In the genomic region with DNA sequence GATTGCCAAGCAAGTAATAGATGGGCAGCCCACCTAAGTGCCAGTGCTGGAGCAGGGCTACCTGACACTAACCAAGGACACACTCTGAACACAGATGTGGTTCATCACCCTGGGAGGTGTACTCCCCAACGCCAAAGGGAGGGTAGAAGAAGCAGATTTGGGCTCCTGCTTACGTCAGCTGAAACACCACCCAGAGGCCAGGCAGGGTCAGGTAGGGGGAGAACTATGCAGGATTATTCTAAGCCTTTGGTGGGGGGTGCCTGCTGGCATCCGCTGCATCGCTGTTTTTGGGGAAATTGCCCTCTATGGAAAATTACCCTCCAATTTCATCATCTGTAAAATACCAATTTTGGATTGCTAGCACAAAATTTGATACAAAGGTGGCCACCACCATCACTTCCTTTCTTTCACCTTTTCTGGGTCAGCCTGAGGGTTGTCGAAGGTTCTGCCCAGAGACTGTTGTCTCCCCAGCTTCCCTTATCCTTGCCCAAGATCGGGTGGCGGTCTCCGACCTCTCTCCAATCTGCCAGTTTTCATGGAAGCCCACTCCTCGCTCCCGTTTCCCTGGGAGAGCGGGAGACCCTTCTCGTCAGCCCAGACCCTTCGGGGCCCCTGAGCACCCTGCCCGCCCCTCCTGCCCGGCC, we compare ENCODE assay signal across 9 cellular contexts. TPM values are rescaled to one million over a fixed set of nuclear protein-coding genes. Genes with fewer than 3 reads are reported as not detected.
DNase-seq lines count a peak whose midpoint lies in the region; ATAC-seq and TF ChIP-seq lines count a peak whose summit lies in the region.
"Had no signal": no experiment of that assay in that cellular context is flagged by ENCODE, and none has a peak within 500 bp of the region (broad histone marks: within the 10 kb centered on the region; RNA-seq: fewer than 3 reads in every experiment).

No MANE protein-coding gene starts in this region.

- H3K4me3 Mint-ChIP-seq in activated T-cell treated with anti-CD3 and anti-CD28 coated beads, Interleukin-2, amount 50 U/mL, for 4 hours: peak overlapping the region; percentile 87
- no peak overlapping the region for H3K4me3 Mint-ChIP-seq in neural progenitor cell

- H3K79me2 ChIP-seq in neural progenitor cell (ENCODE audit: low read depth): no peaks in the 10 kb centered on the region

- TF ChIP-seq CTCF in GM06990 (IDR thresholded peaks at IDR 0.05; ENCODE audit: insufficient read depth, low read length, poor library complexity, severe bottlenecking) (peak; percentile 21), neural progenitor cell (IDR thresholded peaks at IDR 0.05) (no peak)

- H3K4me2 ChIP-seq in neural progenitor cell: no peak overlapping the region

- H3K36me3 Mint-ChIP-seq in activated T-cell treated with anti-CD3 and anti-CD28 coated beads, Interleukin-2, amount 50 U/mL, for 4 hours (ENCODE audit: insufficient read depth): peaks cover 11% of the 10 kb centered on the region
- no peaks in the 10 kb centered on the region for H3K36me3 Mint-ChIP-seq in neural progenitor cell

- H3K27me3 ChIP-seq in GM06990 (replicated peaks; ENCODE audit: control insufficient read depth, insufficient read depth, low read length) (no peaks in the 10 kb centered on the region), neural progenitor cell (no peaks in the 10 kb centered on the region)

- H3K9me3 ChIP-seq in neural progenitor cell (ENCODE audit: low read depth): no peaks in the 10 kb centered on the region

- no peak for DNase-seq in GM06990 (ENCODE audit: extremely low read depth, insufficient read length)
- peak; percentile 33 for DNase-seq in activated T-cell treated with anti-CD3 and anti-CD28 coated beads, Interleukin-2, amount 50 U/mL, for 4 hours
- no peak for DNase-seq in neural progenitor cell (ENCODE audit: low spot score)
- DNase-seq in iPS-NIHi7 (ENCODE audit: extremely low spot score): no peak

- H4K20me1 ChIP-seq in neural progenitor cell (ENCODE audit: low read depth): no peaks in the 10 kb centered on the region

- H3K36me3 ChIP-seq in GM06990 (ENCODE audit: control insufficient read depth, insufficient read depth, low read length): no peaks in the 10 kb centered on the region
- no peaks in the 10 kb centered on the region for H3K36me3 ChIP-seq in neural progenitor cell

- H3K9me3 Mint-ChIP-seq in activated T-cell treated with anti-CD3 and anti-CD28 coated beads, Interleukin-2, amount 50 U/mL, for 4 hours: no peaks in the 10 kb centered on the region
- H3K9me3 Mint-ChIP-seq in neural progenitor cell: peaks cover 2% of the 10 kb centered on the region

- H3F3A ChIP-seq in neural progenitor cell (ENCODE audit: low read depth): peaks cover 45% of the 10 kb centered on the region

- H3K4me1 ChIP-seq in neural progenitor cell: peaks cover 53% of the 10 kb centered on the region

- H3K4me3 ChIP-seq in GM06990 (replicated peaks; ENCODE audit: low read depth, low read length): peak overlapping the region; percentile 85
- H3K4me3 ChIP-seq in neural progenitor cell: no peak overlapping the region

- H3K9ac ChIP-seq in neural progenitor cell: no peak overlapping the region

- no peak overlapping the region for H2AFZ ChIP-seq in neural progenitor cell (replicated peaks)

- ATAC-seq in HG03280 (IDR thresholded peaks at IDR 0.05; ENCODE audit: unreplicated experiment): peak; percentile 17
- ATAC-seq in activated T-cell treated with anti-CD3 and anti-CD28 coated beads, Interleukin-2, amount 50 U/mL, for 4 hours: peak; percentile 35 to 40
- ATAC-seq in HG03520 (IDR thresholded peaks at IDR 0.05; ENCODE audit: unreplicated experiment): no peak
- ATAC-seq in GM18873 (IDR thresholded peaks at IDR 0.05; ENCODE audit: low FRiP score, unreplicated experiment): no peak
- ATAC-seq in HG02798 (IDR thresholded peaks at IDR 0.05; ENCODE audit: poor library complexity, unreplicated experiment): no peak

- no peaks in the 10 kb centered on the region for H3K27me3 Mint-ChIP-seq in activated T-cell treated with anti-CD3 and anti-CD28 coated beads, Interleukin-2, amount 50 U/mL, for 4 hours (ENCODE audit: low read depth)
- peaks cover 4% of the 10 kb centered on the region for H3K27me3 Mint-ChIP-seq in neural progenitor cell (ENCODE audit: insufficient read depth, low read depth)

- H3K27ac ChIP-seq in neural progenitor cell: peak overlapping the region; percentile 43

- H3K27ac Mint-ChIP-seq in neural progenitor cell: peak overlapping the region; percentile 66

- peaks cover 84% of the 10 kb centered on the region for H3K4me1 Mint-ChIP-seq in activated T-cell treated with anti-CD3 and anti-CD28 coated beads, Interleukin-2, amount 50 U/mL, for 4 hours (ENCODE audit: low read depth)
- H3K4me1 Mint-ChIP-seq in neural progenitor cell: peaks cover 23% of the 10 kb centered on the region

RNA-seq across cellular contexts. Expression of a gene that starts 0.5 kb away (rescaled TPM):
- 10 to 100 TPM; 14.7 to 20.9 (median 16.4) TPM for total RNA-seq in activated T-cell treated with anti-CD3 and anti-CD28 coated beads, Interleukin-2, amount 50 U/mL, for 4 hours
- total RNA-seq in neural progenitor cell (ENCODE audit: low replicate concordance): 0.52 TPM in 1 of 2 replicates, not detected in the other

RNA-seq across cellular contexts. Expression of a gene that starts 23.0 kb away (rescaled TPM):
- total RNA-seq in activated T-cell treated with anti-CD3 and anti-CD28 coated beads, Interleukin-2, amount 50 U/mL, for 4 hours: not detected
- not detected in 2 replicates for total RNA-seq in neural progenitor cell (ENCODE audit: low replicate concordance)
- total RNA-seq: activated CD8-positive, alpha-beta memory T cell treated with anti-CD3 and anti-CD28 coated beads for 36 hours had no signal

RNA-seq across cellular contexts. Expression of a gene that starts 53.2 kb away (rescaled TPM):
- total RNA-seq in activated T-cell treated with anti-CD3 and anti-CD28 coated beads, Interleukin-2, amount 50 U/mL, for 4 hours: under 1 TPM; 0.76 to 0.87 (median 0.79) TPM
- total RNA-seq in neural progenitor cell (ENCODE audit: low replicate concordance): 19.0 and 24.3 TPM in 2 replicates

Comparison
In these comparisons a context has a peak if more than half of its experiments do, and no peak if none do; other contexts are left out.
1. ATAC-seq: peak in HG03280 (single experiment) and activated T-cell treated with anti-CD3 and anti-CD28 coated beads, Interleukin-2, amount 50 U/mL, for 4 hours (2 of 2); none in HG03520 (single experiment), GM18873 (single experiment) and HG02798 (single experiment).
2. RNA of a gene that starts 0.5 kb away (total RNA-seq): 14.7 to 20.9 TPM in activated T-cell treated with anti-CD3 and anti-CD28 coated beads, Interleukin-2, amount 50 U/mL, for 4 hours; 0.52 TPM in neural progenitor cell; every median in the first group is over 10 times any median in the second.
3. RNA of a gene that starts 53.2 kb away (total RNA-seq): 19.0 to 24.3 TPM in neural progenitor cell; 0.76 to 0.87 TPM in activated T-cell treated with anti-CD3 and anti-CD28 coated beads, Interleukin-2, amount 50 U/mL, for 4 hours; every median in the first group is over 10 times any median in the second.